In the genomic region with DNA sequence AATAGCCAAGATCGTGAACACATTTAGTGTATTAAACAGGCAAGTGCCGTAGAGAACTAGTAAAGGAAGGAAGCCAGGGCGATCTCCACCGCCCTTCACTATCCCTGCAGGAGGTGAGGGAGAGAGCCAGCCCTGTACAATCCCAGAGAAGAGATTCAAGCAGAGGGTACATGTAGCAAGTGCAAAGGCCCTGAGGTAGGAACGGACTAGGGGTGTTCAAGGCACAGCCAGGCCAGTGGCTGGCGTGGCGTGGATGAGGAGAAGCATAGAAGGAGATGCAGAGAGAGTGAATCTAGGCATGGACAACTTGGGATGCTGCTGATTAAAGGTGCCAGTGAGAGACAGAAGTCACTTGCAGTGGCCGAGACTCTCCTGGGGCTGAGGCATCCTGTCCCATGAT, we compare ENCODE assay signal across 24 cellular contexts. TPM values are rescaled to one million over a fixed set of nuclear protein-coding genes. Genes with fewer than 3 reads are reported as not detected.
"Had no signal": no experiment of that assay in that cellular context is flagged by ENCODE, and none has a peak within 500 bp of the region (broad histone marks: within the 10 kb centered on the region; RNA-seq: fewer than 3 reads in every experiment).

No MANE protein-coding gene starts in this region.

- DNase-seq: IMR-90, Karpas-422, KG1, MG63, NCI-H1092, NCI-H1105 treated with DMSO at 0.1 percent for 48 hours, NCI-H1417 treated with DMSO at 0.1 percent for 48 hours, NCI-H146, NCI-H1930, NCI-H2081 treated with DMSO at 0.1 percent for 48 hours, NCI-H2171, NCI-H226, NCI-H446, NCI-H510A, NCI-H524 treated with DMSO at 0.1 percent for 48 hours, NCI-H774, Right ventricle myocardium superior, RPMI8226, SIG-M5 had no signal

- H3K27me3 ChIP-seq: MG63 had no signal

- H3K4me1 ChIP-seq: SJSA1 had no signal

- H3K9me3 ChIP-seq: MG63, SJSA1 had no signal

- H3K4me3 ChIP-seq: MG63, SJSA1 had no signal

- H3K27ac ChIP-seq: SJSA1, SK-N-MC had no signal

- FAIRE-seq: HepG2, RCC 7860 had no signal

- H3K36me3 ChIP-seq: MG63, SJSA1 had no signal

RNA-seq across cellular contexts. Expression of a gene that starts 39.1 kb away (rescaled TPM):
- total RNA-seq: HT-29, IMR-90 had no signal
- polyA plus RNA-seq: IMR-90 had no signal
